Comparison of ENCODE assay signal across 31 cellular contexts in genomic region chr4:160887668-160888067, GRCh38.
"Had no signal": no experiment of that assay in that cellular context is flagged by ENCODE, and none has a peak within 500 bp of the region (broad histone marks: within the 10 kb centered on the region; RNA-seq: fewer than 3 reads in every experiment).

No MANE protein-coding gene starts in this region.

- H3K4me3 ChIP-seq: adrenal gland, body of pancreas, breast epithelium had no signal

- ATAC-seq: activated CD8-positive, alpha-beta T cell treated with anti-CD3 and anti-CD28 coated beads for 36 hours; activated naive CD4-positive, alpha-beta T cell treated with anti-CD3 and anti-CD28 coated beads, Interleukin-2, amount 50 U/mL, for 72 hours; activated T-cell treated with anti-CD3 and anti-CD28 coated beads, Interleukin-2, amount 50 U/mL, for 4 hours; activated T-cell treated with anti-CD3 and anti-CD28 coated beads, Interleukin-2, amount 50 U/mL, for 72 hours; activated T-helper 17 cell treated with anti-CD3 and anti-CD28 coated beads, Interleukin-2, amount 50 U/mL, for 72 hours; body of pancreas had no signal

- H3K4me1 ChIP-seq: adrenal gland, body of pancreas, breast epithelium had no signal

- DNase-seq: activated B cell treated with CpG ODN at 0.5 μM for 24 hours; activated CD4-positive, alpha-beta memory T cell treated with anti-CD3 and anti-CD28 coated beads for 36 hours; activated CD4-positive, alpha-beta T cell treated with anti-CD3 and anti-CD28 coated beads for 4 hours; activated CD4-positive, alpha-beta T cell treated with anti-CD3 and anti-CD28 coated beads, Interleukin-2, amount 10 ng/mL, durations not matched to agents 24 days and 14 days; activated CD4-positive, alpha-beta T cell treated with anti-CD3 and anti-CD28 coated beads, Interleukin-2, amount 50 U/mL, for 1 hour; activated CD4-positive, alpha-beta T cell treated with anti-CD3 and anti-CD28 coated beads, Interleukin-2, amount 50 U/mL, for 4 hours; activated CD4-positive, CD25-positive, alpha-beta regulatory T cell treated with anti-CD3 and anti-CD28 coated beads, Interleukin-2, amount 50 U/mL, for 72 hours; activated CD8-positive, alpha-beta memory T cell treated with anti-CD3 and anti-CD28 coated beads, Interleukin-2, amount 50 U/mL, for 4 hours; activated CD8-positive, alpha-beta T cell treated with anti-CD3 and anti-CD28 coated beads for 36 hours; activated effector memory CD4-positive, alpha-beta T cell treated with anti-CD3 and anti-CD28 coated beads, Interleukin-2, amount 50 U/mL, for 16 hours; activated gamma-delta T cell treated with Interleukin-2 at 50 U/mL for 16 hours; activated naive CD4-positive, alpha-beta T cell; activated naive CD4-positive, alpha-beta T cell treated with anti-CD3 and anti-CD28 coated beads for 36 hours; activated naive CD4-positive, alpha-beta T cell treated with anti-CD3 and anti-CD28 coated beads, Interleukin-2, amount 50 U/mL, for 16 hours; activated naive CD8-positive, alpha-beta T cell treated with anti-CD3 and anti-CD28 coated beads for 36 hours; activated T-cell treated with anti-CD3 and anti-CD28 coated beads for 4 hours; activated T-cell treated with anti-CD3 and anti-CD28 coated beads, Interleukin-2, amount 50 U/mL, for 1 hour; activated T-cell treated with anti-CD3 and anti-CD28 coated beads, Interleukin-2, amount 50 U/mL, for 4 hours; activated T-cell treated with anti-CD3 and anti-CD28 coated beads, Interleukin-2, amount 50 U/mL, for 72 hours; adrenal gland; amniotic stem cell; aorta; body of pancreas; brain microvascular endothelial cell; central memory CD4-positive, alpha-beta T cell; T-helper 2 cell; T-helper 9 cell had no signal

- H3K27me3 ChIP-seq: adrenal gland, body of pancreas, brain microvascular endothelial cell, breast epithelium had no signal

- H3K27ac ChIP-seq: adrenal gland, body of pancreas, brain microvascular endothelial cell, breast epithelium, VCaP had no signal

- H3K36me3 ChIP-seq: adrenal gland, brain microvascular endothelial cell, breast epithelium had no signal

- H3K9me3 ChIP-seq: adrenal gland had no signal
